In the genomic region with DNA sequence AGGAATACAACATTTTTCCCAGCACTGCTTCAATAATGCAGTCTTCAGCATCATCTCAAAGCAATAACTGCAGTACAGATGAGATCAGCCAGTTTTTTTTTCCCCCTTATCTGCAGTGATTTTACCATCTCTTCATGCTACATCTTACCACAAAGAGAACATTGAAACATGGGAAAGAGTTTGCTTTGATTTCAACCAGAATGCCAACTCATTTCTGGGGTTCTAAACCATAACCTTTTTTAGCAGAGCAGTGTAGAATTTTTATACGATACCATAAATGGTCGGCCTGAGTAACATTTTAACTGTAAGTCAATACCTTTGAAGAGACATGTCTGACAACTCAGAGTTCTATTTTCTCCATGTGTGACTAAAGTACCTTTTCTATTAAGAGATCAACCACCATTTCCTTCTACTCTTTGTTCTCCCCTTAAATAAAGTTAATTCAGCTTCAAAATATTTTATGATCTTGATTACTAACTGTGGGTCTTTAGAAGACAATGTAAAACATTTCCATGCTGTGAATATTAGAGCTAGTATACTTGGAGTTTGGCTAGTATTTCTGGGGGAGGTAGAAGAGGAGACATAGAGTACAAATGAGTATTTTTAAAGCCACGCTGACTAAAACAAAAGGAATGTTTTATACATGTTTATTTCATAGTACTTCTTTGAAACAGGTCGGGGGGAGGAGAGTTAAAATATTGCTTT, we compare ENCODE assay signal across 9 cellular contexts.
DNase-seq lines count a peak whose midpoint lies in the region; ATAC-seq lines count a peak whose summit lies in the region.
"Had no signal": no experiment of that assay in that cellular context is flagged by ENCODE, and none has a peak within 500 bp of the region (broad histone marks: within the 10 kb centered on the region; RNA-seq: fewer than 3 reads in every experiment).

No MANE protein-coding gene starts in this region.

- peaks cover 3% of the 10 kb centered on the region for H3K9me3 Mint-ChIP-seq in activated T-cell treated with anti-CD3 and anti-CD28 coated beads, Interleukin-2, amount 50 U/mL, for 24 hours
- no peaks in the 10 kb centered on the region for H3K9me3 Mint-ChIP-seq in activated naive CD8-positive, alpha-beta T cell treated with anti-CD3 and anti-CD28 coated beads for 36 hours
- no peaks in the 10 kb centered on the region for H3K9me3 Mint-ChIP-seq in stimulated activated naive B cell treated with anti-CD40 and anti-IgM and Interleukin-4, amounts not matched to agents 10 μg/mL and 1 μg/mL and 100 μg/mL, for 72 hours

- peak overlapping the region; percentile 11 for H3K4me3 Mint-ChIP-seq in activated T-cell treated with anti-CD3 and anti-CD28 coated beads, Interleukin-2, amount 50 U/mL, for 24 hours
- H3K4me3 Mint-ChIP-seq in activated naive CD8-positive, alpha-beta T cell treated with anti-CD3 and anti-CD28 coated beads for 36 hours: no peak overlapping the region
- no peak overlapping the region for H3K4me3 Mint-ChIP-seq in stimulated activated naive B cell treated with anti-CD40 and anti-IgM and Interleukin-4, amounts not matched to agents 10 μg/mL and 1 μg/mL and 100 μg/mL, for 72 hours

- H3K27me3 Mint-ChIP-seq in activated T-cell treated with anti-CD3 and anti-CD28 coated beads, Interleukin-2, amount 50 U/mL, for 24 hours: no peaks in the 10 kb centered on the region
- no peaks in the 10 kb centered on the region for H3K27me3 Mint-ChIP-seq in activated naive CD8-positive, alpha-beta T cell treated with anti-CD3 and anti-CD28 coated beads for 36 hours
- H3K27me3 Mint-ChIP-seq in stimulated activated naive B cell treated with anti-CD40 and anti-IgM and Interleukin-4, amounts not matched to agents 10 μg/mL and 1 μg/mL and 100 μg/mL, for 72 hours: no peaks in the 10 kb centered on the region

- peaks cover 69% of the 10 kb centered on the region for H3K36me3 Mint-ChIP-seq in activated T-cell treated with anti-CD3 and anti-CD28 coated beads, Interleukin-2, amount 50 U/mL, for 24 hours (ENCODE audit: low read depth)
- H3K36me3 Mint-ChIP-seq in activated naive CD8-positive, alpha-beta T cell treated with anti-CD3 and anti-CD28 coated beads for 36 hours: peaks cover 33% of the 10 kb centered on the region
- peaks cover 13 to 33% of the 10 kb centered on the region in 2 donors for H3K36me3 Mint-ChIP-seq in stimulated activated naive B cell treated with anti-CD40 and anti-IgM and Interleukin-4, amounts not matched to agents 10 μg/mL and 1 μg/mL and 100 μg/mL, for 72 hours

- H3K27ac Mint-ChIP-seq in activated T-cell treated with anti-CD3 and anti-CD28 coated beads, Interleukin-2, amount 50 U/mL, for 24 hours: peak overlapping the region; percentile 91
- peak overlapping the region; percentile 60 for H3K27ac Mint-ChIP-seq in activated naive CD8-positive, alpha-beta T cell treated with anti-CD3 and anti-CD28 coated beads for 36 hours
- H3K27ac Mint-ChIP-seq in stimulated activated naive B cell treated with anti-CD40 and anti-IgM and Interleukin-4, amounts not matched to agents 10 μg/mL and 1 μg/mL and 100 μg/mL, for 72 hours: no peak overlapping the region

- DNase-seq in activated T-cell treated with anti-CD3 and anti-CD28 coated beads, Interleukin-2, amount 50 U/mL, for 24 hours: no peak
- no peak for DNase-seq in activated T-cell treated with anti-CD3 and anti-CD28 coated beads, Interleukin-2, amount 50 U/mL, for 48 hours
- no peak for DNase-seq in activated naive CD8-positive, alpha-beta T cell treated with anti-CD3 and anti-CD28 coated beads for 36 hours
- no peak for DNase-seq in stimulated activated naive B cell treated with anti-CD40 and anti-IgM and Interleukin-4, amounts not matched to agents 10 μg/mL and 1 μg/mL and 100 μg/mL, for 72 hours
- DNase-seq in NCI-H187 (lab: John Stamatoyannopoulos, UW) (no peak), pons (ENCODE audit: low spot score) (no peak), HK-2 (ENCODE audit: unreplicated experiment) (no peak)
- DNase-seq: OCI-M1 had no signal

- ATAC-seq in HG02885 (IDR thresholded peaks at IDR 0.05; ENCODE audit: poor library complexity, unreplicated experiment): peak; percentile 72
- peak; percentile 36 to 41 for ATAC-seq in stimulated activated naive B cell treated with anti-CD40 and anti-IgM and Interleukin-4, amounts not matched to agents 10 μg/mL and 1 μg/mL and 100 μg/mL, for 72 hours (replicated peaks)

- peaks cover 49% of the 10 kb centered on the region for H3K4me1 Mint-ChIP-seq in activated T-cell treated with anti-CD3 and anti-CD28 coated beads, Interleukin-2, amount 50 U/mL, for 24 hours (ENCODE audit: low read depth)
- peaks cover 22% of the 10 kb centered on the region for H3K4me1 Mint-ChIP-seq in activated naive CD8-positive, alpha-beta T cell treated with anti-CD3 and anti-CD28 coated beads for 36 hours
- H3K4me1 Mint-ChIP-seq in stimulated activated naive B cell treated with anti-CD40 and anti-IgM and Interleukin-4, amounts not matched to agents 10 μg/mL and 1 μg/mL and 100 μg/mL, for 72 hours: peaks cover 12 to 25% of the 10 kb centered on the region in 2 donors
